Comparison of ENCODE assay signal across 12 cellular contexts in genomic region chr6:32976334-32977069, GRCh38. TPM values are rescaled to one million over a fixed set of nuclear protein-coding genes. Genes with fewer than 3 reads are reported as not detected.
A peak's percentile ranks its signal among the peaks of the same experiment; 100 is the strongest.
DNase-seq lines count a peak whose midpoint lies in the region; ATAC-seq and TF ChIP-seq lines count a peak whose summit lies in the region.
"Had no signal": no experiment of that assay in that cellular context is flagged by ENCODE, and none has a peak within 500 bp of the region (broad histone marks: within the 10 kb centered on the region; RNA-seq: fewer than 3 reads in every experiment).

No MANE protein-coding gene starts in this region.

- POLR2A ChIA-PET in activated CD4-positive, alpha-beta memory T cell treated with anti-CD3 and anti-CD28 coated beads for 36 hours (lab: Charles Lee) = interaction anchor here (0.7 to 10.4 kb wide), 5 partner anchors 5 to 138 kb away, joined by 3 to 133 read pairs (median 4); partner anchors contain the start of genes PSMB8 and TAP2

- intact Hi-C loops in activated naive CD4-positive, alpha-beta T cell treated with anti-CD3 and anti-CD28 coated beads for 36 hours (cut with micrococcal nuclease) = loop anchor here (10.0 kb wide), 2 partner anchors 598 to 1152 kb away; partner anchors contain the start of gene HSPA1B
- intact Hi-C loops in activated CD4-positive, alpha-beta memory T cell treated with anti-CD3 and anti-CD28 coated beads for 36 hours (cut with micrococcal nuclease) = loop anchor here (10.0 kb wide), 1 partner anchor 1002 kb away; the partner anchor contains the start of gene DXO

- H3K4me3 Mint-ChIP-seq in activated naive CD4-positive, alpha-beta T cell treated with anti-CD3 and anti-CD28 coated beads for 36 hours = peak overlapping the region; percentile 93
- H3K4me3 Mint-ChIP-seq in activated CD4-positive, alpha-beta memory T cell treated with anti-CD3 and anti-CD28 coated beads for 36 hours = peak overlapping the region; percentile 98
- H3K4me3 Mint-ChIP-seq in glutamatergic neuron (ENCODE audit: unreplicated experiment) = peak overlapping the region; percentile 53
- peak overlapping the region; percentile 89 to 97 for H3K4me3 Mint-ChIP-seq in stimulated activated naive B cell treated with anti-CD40 and anti-IgM and Interleukin-4, amounts not matched to agents 10 μg/mL and 1 μg/mL and 100 μg/mL, for 72 hours

- H3K27ac Mint-ChIP-seq in activated naive CD4-positive, alpha-beta T cell treated with anti-CD3 and anti-CD28 coated beads for 36 hours = peak overlapping the region; percentile 57
- H3K27ac Mint-ChIP-seq in activated CD4-positive, alpha-beta memory T cell treated with anti-CD3 and anti-CD28 coated beads for 36 hours = peak overlapping the region; percentile 70
- no peak overlapping the region for H3K27ac Mint-ChIP-seq in glutamatergic neuron (ENCODE audit: unreplicated experiment)
- H3K27ac Mint-ChIP-seq in stimulated activated naive B cell treated with anti-CD40 and anti-IgM and Interleukin-4, amounts not matched to agents 10 μg/mL and 1 μg/mL and 100 μg/mL, for 72 hours = peak overlapping the region; percentile 88

- no peak overlapping the region for H3K27ac ChIP-seq in substantia nigra (ENCODE audit: low read depth, low read length, poor library complexity, severe bottlenecking)
- H3K27ac ChIP-seq: heart left ventricle had no signal

- no peak for TF ChIP-seq CTCF in glutamatergic neuron (IDR thresholded peaks at IDR 0.05; ENCODE audit: partially characterized antibody, unreplicated experiment)

- H3K4me1 Mint-ChIP-seq in activated naive CD4-positive, alpha-beta T cell treated with anti-CD3 and anti-CD28 coated beads for 36 hours (ENCODE audit: low read depth) = peaks cover 45% of the 10 kb centered on the region
- peaks cover 46% of the 10 kb centered on the region for H3K4me1 Mint-ChIP-seq in activated CD4-positive, alpha-beta memory T cell treated with anti-CD3 and anti-CD28 coated beads for 36 hours (ENCODE audit: low read depth)
- H3K4me1 Mint-ChIP-seq in glutamatergic neuron (ENCODE audit: low read depth, unreplicated experiment) = peaks cover 8% of the 10 kb centered on the region
- peaks cover 33 to 66% of the 10 kb centered on the region in 2 donors for H3K4me1 Mint-ChIP-seq in stimulated activated naive B cell treated with anti-CD40 and anti-IgM and Interleukin-4, amounts not matched to agents 10 μg/mL and 1 μg/mL and 100 μg/mL, for 72 hours

- no peak for DNase-seq in activated naive CD4-positive, alpha-beta T cell treated with anti-CD3 and anti-CD28 coated beads for 36 hours
- no peak for DNase-seq in activated naive CD4-positive, alpha-beta T cell treated with anti-CD3 and anti-CD28 coated beads, Interleukin-2, amount 50 U/mL, for 16 hours
- no peak for DNase-seq in activated CD4-positive, alpha-beta memory T cell treated with anti-CD3 and anti-CD28 coated beads for 36 hours
- no peak for DNase-seq in glutamatergic neuron
- DNase-seq in stimulated activated naive B cell treated with anti-CD40 and anti-IgM and Interleukin-4, amounts not matched to agents 10 μg/mL and 1 μg/mL and 100 μg/mL, for 72 hours = no peak
- DNase-seq in substantia nigra (lab: John Stamatoyannopoulos, UW) = no peak
- DNase-seq: caudate nucleus, COR-L47, heart left ventricle, NCI-H1417 treated with DMSO at 0.1 percent for 48 hours had no signal

- ATAC-seq in stimulated activated naive B cell treated with anti-CD40 and anti-IgM and Interleukin-4, amounts not matched to agents 10 μg/mL and 1 μg/mL and 100 μg/mL, for 72 hours (replicated peaks) = no peak
- ATAC-seq in GM21526 (IDR thresholded peaks at IDR 0.05; ENCODE audit: low FRiP score, unreplicated experiment) (no peak), HG02884 (IDR thresholded peaks at IDR 0.05; ENCODE audit: unreplicated experiment) (no peak)
- ATAC-seq: heart left ventricle had no signal

- H3K36me3 Mint-ChIP-seq in activated naive CD4-positive, alpha-beta T cell treated with anti-CD3 and anti-CD28 coated beads for 36 hours (ENCODE audit: low read depth) = peaks cover 94% of the 10 kb centered on the region
- peaks cover 94% of the 10 kb centered on the region for H3K36me3 Mint-ChIP-seq in activated CD4-positive, alpha-beta memory T cell treated with anti-CD3 and anti-CD28 coated beads for 36 hours
- peaks cover 8% of the 10 kb centered on the region for H3K36me3 Mint-ChIP-seq in glutamatergic neuron (ENCODE audit: unreplicated experiment)
- H3K36me3 Mint-ChIP-seq in stimulated activated naive B cell treated with anti-CD40 and anti-IgM and Interleukin-4, amounts not matched to agents 10 μg/mL and 1 μg/mL and 100 μg/mL, for 72 hours = peaks cover 85 to 95% of the 10 kb centered on the region in 2 donors

- H3K9me3 Mint-ChIP-seq in activated naive CD4-positive, alpha-beta T cell treated with anti-CD3 and anti-CD28 coated beads for 36 hours = no peaks in the 10 kb centered on the region
- H3K9me3 Mint-ChIP-seq in activated CD4-positive, alpha-beta memory T cell treated with anti-CD3 and anti-CD28 coated beads for 36 hours = no peaks in the 10 kb centered on the region
- peaks cover 28% of the 10 kb centered on the region for H3K9me3 Mint-ChIP-seq in glutamatergic neuron (ENCODE audit: unreplicated experiment)
- no peaks in the 10 kb centered on the region for H3K9me3 Mint-ChIP-seq in stimulated activated naive B cell treated with anti-CD40 and anti-IgM and Interleukin-4, amounts not matched to agents 10 μg/mL and 1 μg/mL and 100 μg/mL, for 72 hours

- H3K27me3 Mint-ChIP-seq in activated naive CD4-positive, alpha-beta T cell treated with anti-CD3 and anti-CD28 coated beads for 36 hours (ENCODE audit: low read depth) = no peaks in the 10 kb centered on the region
- no peaks in the 10 kb centered on the region for H3K27me3 Mint-ChIP-seq in activated CD4-positive, alpha-beta memory T cell treated with anti-CD3 and anti-CD28 coated beads for 36 hours
- H3K27me3 Mint-ChIP-seq in glutamatergic neuron (ENCODE audit: unreplicated experiment) = peaks cover 15% of the 10 kb centered on the region
- H3K27me3 Mint-ChIP-seq in stimulated activated naive B cell treated with anti-CD40 and anti-IgM and Interleukin-4, amounts not matched to agents 10 μg/mL and 1 μg/mL and 100 μg/mL, for 72 hours = no peaks in the 10 kb centered on the region

- CTCF ChIA-PET in activated naive CD4-positive, alpha-beta T cell treated with anti-CD3 and anti-CD28 coated beads for 36 hours (lab: Charles Lee) = interaction anchor here (1.3 to 14.5 kb wide), 4 partner anchors 9 to 138 kb away, joined by 4 to 143 read pairs (median 8); partner anchors contain the start of gene TAP2
- CTCF ChIA-PET in activated CD4-positive, alpha-beta memory T cell treated with anti-CD3 and anti-CD28 coated beads for 36 hours (lab: Charles Lee) = interaction anchor here (0.9 to 16.8 kb wide), 7 partner anchors 8 to 138 kb away, joined by 3 to 267 read pairs (median 11); partner anchors contain the start of genes HLA-DMA and TAP2

RNA-seq across cellular contexts. Expression of gene BRD2, which starts 8.1 kb away (rescaled TPM):
- 100 to 1,000 TPM; 168 to 197 TPM for total RNA-seq in activated naive CD4-positive, alpha-beta T cell treated with anti-CD3 and anti-CD28 coated beads for 36 hours
- total RNA-seq in activated CD4-positive, alpha-beta memory T cell treated with anti-CD3 and anti-CD28 coated beads for 36 hours = 100 to 1,000 TPM; 168 to 190 TPM
- 213 TPM for total RNA-seq in glutamatergic neuron (ENCODE audit: unreplicated experiment)

RNA-seq across cellular contexts. Expression of gene HLA-DMA, which starts 23.6 kb away (rescaled TPM):
- total RNA-seq in activated naive CD4-positive, alpha-beta T cell treated with anti-CD3 and anti-CD28 coated beads for 36 hours = 10 to 100 TPM; 12.7 to 14.5 TPM
- 10 to 100 TPM in 1 of 2 experiments, 1 to 10 TPM in 1; 9.6 to 10.2 TPM for total RNA-seq in activated CD4-positive, alpha-beta memory T cell treated with anti-CD3 and anti-CD28 coated beads for 36 hours
- 0.76 TPM for total RNA-seq in glutamatergic neuron (ENCODE audit: unreplicated experiment)

RNA-seq across cellular contexts. Expression of gene HLA-DOA, which starts 32.9 kb away (rescaled TPM):
- total RNA-seq in activated naive CD4-positive, alpha-beta T cell treated with anti-CD3 and anti-CD28 coated beads for 36 hours = 1 to 10 TPM; 1.4 to 1.6 TPM
- total RNA-seq in activated CD4-positive, alpha-beta memory T cell treated with anti-CD3 and anti-CD28 coated beads for 36 hours = under 1 TPM; 0.53 to 0.55 TPM
- 0.69 TPM for total RNA-seq in glutamatergic neuron (ENCODE audit: unreplicated experiment)

RNA-seq across cellular contexts. Expression of gene HLA-DMB, which starts 35.7 kb away (rescaled TPM):
- total RNA-seq in activated naive CD4-positive, alpha-beta T cell treated with anti-CD3 and anti-CD28 coated beads for 36 hours = 1 to 10 TPM in 1 of 2 experiments, under 1 TPM in 1; 0.76 to 1.3 TPM
- total RNA-seq in activated CD4-positive, alpha-beta memory T cell treated with anti-CD3 and anti-CD28 coated beads for 36 hours = 1 to 10 TPM; 1.6 to 1.9 TPM
- total RNA-seq in glutamatergic neuron (ENCODE audit: unreplicated experiment) = not detected
